ENCODE assay signal across 10 cellular contexts in genomic region chr6:16334671-16335070, GRCh38.
DNase-seq lines count a peak whose midpoint lies in the region; ATAC-seq, FAIRE-seq and TF ChIP-seq lines count a peak whose summit lies in the region.
"Had no signal": no experiment of that assay in that cellular context is flagged by ENCODE, and none has a peak within 500 bp of the region (broad histone marks: within the 10 kb centered on the region; RNA-seq: fewer than 3 reads in every experiment).

No MANE protein-coding gene starts in this region.

- ATAC-seq in RWPE2 (ENCODE audit: low read depth) (peak; percentile 76), GM21528 (IDR thresholded peaks at IDR 0.05; ENCODE audit: low FRiP score, unreplicated experiment) (no peak), HG02798 (IDR thresholded peaks at IDR 0.05; ENCODE audit: poor library complexity, unreplicated experiment) (no peak)

- peaks cover 68% of the 10 kb centered on the region for H3K4me1 ChIP-seq in RWPE2 (ENCODE audit: insufficient read depth, poor library complexity, severe bottlenecking)

- peak overlapping the region; percentile 34 for H3K27ac ChIP-seq in RWPE2 (ENCODE audit: poor library complexity, severe bottlenecking)

- H3K27me3 ChIP-seq in RWPE2 (ENCODE audit: insufficient read depth, poor library complexity, severe bottlenecking), result no peaks in the 10 kb centered on the region

- H3K36me3 ChIP-seq in RWPE2 (ENCODE audit: low read depth), result no peaks in the 10 kb centered on the region

- FAIRE-seq in D721Med (lab: Jason Lieb, UNC), result no peak
- FAIRE-seq: GM18507, TTC549 had no signal

- peak; percentile 16 for DNase-seq in ELF-1 (ENCODE audit: low read depth, low spot score)
- DNase-seq in RWPE2 (ENCODE audit: low spot score), result peak; percentile 84
- peak; percentile 92 for DNase-seq in fibroblast of peridontal ligament (ENCODE audit: extremely low read depth)
- DNase-seq in renal cortical epithelial cell (ENCODE audit: low read depth), result peak; percentile 89
- DNase-seq in COLO668 (lab: John Stamatoyannopoulos, UW; ENCODE audit: unreplicated experiment), result no peak
- DNase-seq in D721Med (ENCODE audit: insufficient read length, low spot score), result no peak

- no peak overlapping the region for H3K4me3 ChIP-seq in RWPE2 (ENCODE audit: severe bottlenecking)

- H3K9me3 ChIP-seq in RWPE2 (ENCODE audit: severe bottlenecking), result no peaks in the 10 kb centered on the region

- TF ChIP-seq CTCF in RWPE2 (IDR thresholded peaks at IDR 0.05; ENCODE audit: poor library complexity, severe bottlenecking) (no peak), D721Med (IDR thresholded peaks at IDR 0.05; ENCODE audit: insufficient read depth, missing control alignments) (no peak)

Comparison
In these comparisons a context has a peak if more than half of its experiments do, and no peak if none do; other contexts are left out.
1. DNase-seq: peak in ELF-1 (single experiment), RWPE2 (single experiment), fibroblast of peridontal ligament (single experiment) and renal cortical epithelial cell (single experiment); none in COLO668 (single experiment) and D721Med (single experiment).